In genomic region chrX:53685711-53686110, GRCh38 we compare ENCODE assay signal across 8 cellular contexts. TPM values are rescaled to one million over a fixed set of nuclear protein-coding genes. Genes with fewer than 3 reads are reported as not detected.
DNase-seq lines count a peak whose midpoint lies in the region; ATAC-seq, FAIRE-seq and TF ChIP-seq lines count a peak whose summit lies in the region.

No MANE protein-coding gene starts in this region.

- H3K4me1 Mint-ChIP-seq in activated naive CD8-positive, alpha-beta T cell treated with anti-CD3 and anti-CD28 coated beads, Interleukin-2, amount 50 U/mL, for 24 hours = peaks cover 23% of the 10 kb centered on the region

- H3K27me3 Mint-ChIP-seq in activated naive CD8-positive, alpha-beta T cell treated with anti-CD3 and anti-CD28 coated beads, Interleukin-2, amount 50 U/mL, for 24 hours = no peaks in the 10 kb centered on the region

- no peak for ATAC-seq in activated naive CD8-positive, alpha-beta T cell treated with anti-CD3 and anti-CD28 coated beads, Interleukin-2, amount 50 U/mL, for 24 hours
- ATAC-seq in GM21528 (IDR thresholded peaks at IDR 0.05; ENCODE audit: low FRiP score, unreplicated experiment) = no peak

- H3K27ac ChIP-seq in HUES48 (ENCODE audit: low read depth, low read length) (peak overlapping the region; percentile 97), urinary bladder (ENCODE audit: low read depth) (no peak overlapping the region)

- H3K4me3 ChIP-seq in BJ (ENCODE audit: low read depth, low read length) (peak overlapping the region; percentile 81), HUES48 (ENCODE audit: low read depth, low read length) (peak overlapping the region; percentile 91), lower leg skin (ENCODE audit: low read depth, poor library complexity, severe bottlenecking) (peak overlapping the region; percentile 60), urinary bladder (ENCODE audit: low read depth, low read length) (peak overlapping the region; percentile 73)

- H3K9ac ChIP-seq in HUES48 (ENCODE audit: low read depth, low read length) = peak overlapping the region; percentile 85

- POLR2A ChIA-PET in BJ (lab: Charles Lee) = no interaction called here

- no peaks in the 10 kb centered on the region for H3K4me1 ChIP-seq in HUES48 (ENCODE audit: control insufficient read depth, insufficient read depth, low read length)
- no peaks in the 10 kb centered on the region for H3K4me1 ChIP-seq in urinary bladder (ENCODE audit: insufficient read depth)

- no peak for FAIRE-seq in GM19239 (lab: Jason Lieb, UNC)

- H3K36me3 Mint-ChIP-seq in activated naive CD8-positive, alpha-beta T cell treated with anti-CD3 and anti-CD28 coated beads, Interleukin-2, amount 50 U/mL, for 24 hours (ENCODE audit: low read depth) = peaks cover 21% of the 10 kb centered on the region

- no peak for TF ChIP-seq POLR2A in lower leg skin (IDR thresholded peaks at IDR 0.05)

- no peak for DNase-seq in BJ (ENCODE audit: low read depth)
- no peak for DNase-seq in activated naive CD8-positive, alpha-beta T cell treated with anti-CD3 and anti-CD28 coated beads, Interleukin-2, amount 50 U/mL, for 24 hours
- DNase-seq in lower leg skin (ENCODE audit: low spot score in 2 of 2) = no peak
- no peak for DNase-seq in GM19239 (ENCODE audit: insufficient read length, low spot score)
- no peak for DNase-seq in activated CD4-positive, CD25-positive, alpha-beta regulatory T cell treated with anti-CD3 and anti-CD28 coated beads, Interleukin-2, amount 50 U/mL, for 72 hours

- H3K36me3 ChIP-seq in BJ (ENCODE audit: control insufficient read depth, insufficient read depth, low read length) (no peaks in the 10 kb centered on the region), HUES48 (ENCODE audit: control insufficient read depth, insufficient read depth, low read length) (peaks cover 10% of the 10 kb centered on the region), urinary bladder (ENCODE audit: insufficient read depth) (no peaks in the 10 kb centered on the region)

- CTCF ChIA-PET in BJ (lab: Yijun Ruan, JAX) = interaction anchor here (0.9 kb wide), 1 partner anchor 90 kb away, joined by 3 read pairs; no protein-coding TSS in a partner anchor

- intact Hi-C loops in lower leg skin (cut with DNase I; ENCODE audit: low total_unique reads) = no loop called here

- H3K27me3 ChIP-seq in BJ (ENCODE audit: control insufficient read depth, insufficient read depth, low read length) (no peaks in the 10 kb centered on the region), HUES48 (ENCODE audit: control insufficient read depth, insufficient read depth, low read length) (no peaks in the 10 kb centered on the region)

- peak overlapping the region; percentile 85 for H3K27ac Mint-ChIP-seq in activated naive CD8-positive, alpha-beta T cell treated with anti-CD3 and anti-CD28 coated beads, Interleukin-2, amount 50 U/mL, for 24 hours

- WGBS in lower leg skin, 2 donors = 1 to 42% methylated on average over 4 of the region's 4 CpGs
- WGBS in urinary bladder = 1% methylated on average over 4 of the region's 4 CpGs

- H3K4me3 Mint-ChIP-seq in activated naive CD8-positive, alpha-beta T cell treated with anti-CD3 and anti-CD28 coated beads, Interleukin-2, amount 50 U/mL, for 24 hours = peak overlapping the region; percentile 94

- TF ChIP-seq CTCF in BJ (IDR thresholded peaks at IDR 0.05; ENCODE audit: insufficient read depth, low read depth, low read length) = no peak
- TF ChIP-seq CTCF in lower leg skin (IDR thresholded peaks at IDR 0.05) = no peak

- peaks cover 24% of the 10 kb centered on the region for H3K9me3 ChIP-seq in HUES48 (ENCODE audit: control insufficient read depth, insufficient read depth, low read length)

- H3K9me3 Mint-ChIP-seq in activated naive CD8-positive, alpha-beta T cell treated with anti-CD3 and anti-CD28 coated beads, Interleukin-2, amount 50 U/mL, for 24 hours = no peaks in the 10 kb centered on the region

RNA-seq across cellular contexts. Expression of gene HUWE1, which starts 0.8 kb away (rescaled TPM):
- polyA plus RNA-seq in BJ (2011; rRNA removed) = 57.5 and 62.1 TPM in 2 replicates
- polyA minus RNA-seq in BJ (2011; rRNA and poly(A)+ RNA removed) = 163 and 208 TPM in 2 replicates
- total RNA-seq in lower leg skin = 100 to 1,000 TPM; 128 to 175 (median 158) TPM
- total RNA-seq in urinary bladder = 91.4 TPM
- 54.1 TPM for polyA plus RNA-seq in urinary bladder
